In the genomic region with DNA sequence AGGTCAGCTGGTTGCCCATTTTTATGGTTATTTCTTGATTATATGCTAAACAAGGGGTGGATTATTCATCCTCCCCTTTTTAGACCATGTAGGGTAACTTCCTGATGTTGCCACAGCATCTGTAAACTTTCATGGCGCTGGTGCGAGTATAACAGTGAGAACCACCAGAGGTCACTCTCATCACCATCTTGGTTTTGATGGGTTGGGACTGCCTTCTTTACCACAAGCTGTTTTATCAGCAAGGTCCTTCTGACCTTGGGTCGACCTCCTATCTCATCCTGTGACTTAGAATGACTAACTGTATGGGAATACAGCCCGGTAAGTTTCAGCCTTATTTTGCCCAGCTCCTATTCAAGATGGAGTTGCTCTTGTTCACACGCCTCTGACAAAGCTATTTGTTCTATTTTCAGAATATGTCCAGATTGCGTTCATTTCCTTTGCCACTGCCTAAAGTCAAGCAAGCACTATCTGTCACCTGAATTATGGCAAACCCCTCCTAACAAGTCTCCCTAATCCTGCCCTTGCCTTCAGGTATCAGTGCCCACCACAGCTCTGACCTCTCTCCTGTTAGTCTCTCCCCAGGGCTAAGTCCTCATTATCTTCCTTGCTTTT, we compare ENCODE assay signal across 10 cellular contexts.
DNase-seq lines count a peak whose midpoint lies in the region; TF ChIP-seq lines count a peak whose summit lies in the region.
"Had no signal": no experiment of that assay in that cellular context is flagged by ENCODE, and none has a peak within 500 bp of the region (broad histone marks: within the 10 kb centered on the region; RNA-seq: fewer than 3 reads in every experiment).

No MANE protein-coding gene starts in this region.

- DNase-seq in DMS 273 (lab: John Stamatoyannopoulos, UW; ENCODE audit: unreplicated experiment) (peak; percentile 14), DMS 273 treated with DMSO at 0.1 percent for 48 hours (lab: John Stamatoyannopoulos, UW) (no peak), NB4 (ENCODE audit: low read depth) (peak; percentile 43), dermis blood vessel endothelial cell (peak; percentile 63), NCI-H187 (lab: John Stamatoyannopoulos, UW) (no peak), 8988T (no peak), T-helper 2 cell (no peak)
- DNase-seq: activated T-cell treated with anti-CD3 and anti-CD28 coated beads, Interleukin-2, amount 50 U/mL, for 4 hours had no signal

- no peak overlapping the region for H3K27ac ChIP-seq in neural cell (ENCODE audit: low read length)
- H3K27ac ChIP-seq: RWPE1 had no signal

- no peaks in the 10 kb centered on the region for H3K79me2 ChIP-seq in neural cell (replicated peaks; ENCODE audit: insufficient read depth, low read length)

- no peaks in the 10 kb centered on the region for H4K20me1 ChIP-seq in neural cell (ENCODE audit: insufficient read depth)

- no peaks in the 10 kb centered on the region for H3K9me3 ChIP-seq in neural cell (ENCODE audit: low read length)

- no peak for TF ChIP-seq EP300 in neural cell (conservative IDR thresholded peaks at IDR 0.05; ENCODE audit: poor library complexity, severe bottlenecking)

- H3K9ac ChIP-seq in neural cell (ENCODE audit: low read length) = no peak overlapping the region

- H3K9me2 ChIP-seq in neural cell (ENCODE audit: insufficient read depth, low read length) = no peaks in the 10 kb centered on the region

- H3K27me3 ChIP-seq in neural cell (ENCODE audit: insufficient read depth, low read depth, low read length) = no peaks in the 10 kb centered on the region

- H3K36me3 ChIP-seq in neural cell (ENCODE audit: insufficient read depth, low read length) = no peaks in the 10 kb centered on the region

- no peak for TF ChIP-seq POLR2A in NB4 (IDR thresholded peaks at IDR 0.05; ENCODE audit: extremely low read depth, insufficient read length)

- TF ChIP-seq CTCF in NB4 (IDR thresholded peaks at IDR 0.05; ENCODE audit: low read depth, low read length) = peak; percentile 28
- peak; percentile 50 for TF ChIP-seq CTCF in neural cell (IDR thresholded peaks at IDR 0.05; ENCODE audit: poor library complexity, severe bottlenecking)

- H3F3A ChIP-seq in neural cell (ENCODE audit: insufficient read depth, low read length, poor library complexity, severe bottlenecking) = no peaks in the 10 kb centered on the region

- H2AFZ ChIP-seq in neural cell (ENCODE audit: low read depth, low read length) = no peak overlapping the region

- H3K4me3 ChIP-seq in NB4 (ENCODE audit: low read depth, low read length) (no peak overlapping the region), neural cell (ENCODE audit: low read length) (no peak overlapping the region)

- TF ChIP-seq RAD21 in neural cell (conservative IDR thresholded peaks at IDR 0.05) = peak; percentile 60

- no peak overlapping the region for H3K4me2 ChIP-seq in neural cell (ENCODE audit: low read length)

TF ChIP-seq in neural cell, 6 proteins besides CTCF, POLR2A, EP300 and RAD21:
- no peak for TF ChIP-seq POLR2AphosphoS5 (IDR thresholded peaks at IDR 0.05)
- peak; percentile 53 for TF ChIP-seq SMC3 (conservative IDR thresholded peaks at IDR 0.05; ENCODE audit: poor library complexity)

Comparison
In these comparisons a context has a peak if more than half of its experiments do, and no peak if none do; other contexts are left out.
1. DNase-seq: peak in DMS 273 (single experiment), NB4 (single experiment) and dermis blood vessel endothelial cell (single experiment); none in DMS 273 treated with DMSO at 0.1 percent for 48 hours (single experiment), NCI-H187 (0 of 2), 8988T (single experiment) and T-helper 2 cell (0 of 5).